19 cellular contexts compared by ENCODE assay signal in genomic region chr17:63874061-63874626, GRCh38. TPM values are rescaled to one million over a fixed set of nuclear protein-coding genes. Genes with fewer than 3 reads are reported as not detected.
"Had no signal": no experiment of that assay in that cellular context is flagged by ENCODE, and none has a peak within 500 bp of the region (broad histone marks: within the 10 kb centered on the region; RNA-seq: fewer than 3 reads in every experiment).

No MANE protein-coding gene starts in this region.

RNA-seq across cellular contexts. Expression of gene CSH2, which starts 0.7 kb away (rescaled TPM):
- total RNA-seq: activated T-cell treated with anti-CD3 and anti-CD28 coated beads, Interleukin-2, amount 50 U/mL, for 4 hours; cardiac septum; dorsolateral prefrontal cortex; left ventricle myocardium inferior; lung; mesenteric fat pad; mucosa of descending colon; myocyte; osteoblast; spleen; T-helper 1 cell treated with Interleukin-12 subunit alpha and Interleukin-12 subunit beta and Interleukin-4 antibody, amounts not matched to agents 30 ng/mL and 1 ng/mL, for 36 hours; temporal lobe; tibial nerve; ureter had no signal
- polyA plus RNA-seq: hepatocyte, lung, spleen had no signal

RNA-seq across cellular contexts. Expression of gene GH2, which starts 7.6 kb away (rescaled TPM):
- total RNA-seq: activated T-cell treated with anti-CD3 and anti-CD28 coated beads, Interleukin-2, amount 50 U/mL, for 4 hours; activated T-helper 17 cell treated with anti-CD3 and anti-CD28 coated beads, Interleukin-2, amount 50 U/mL, for 72 hours; astrocyte; cardiac septum; cerebellum; dorsolateral prefrontal cortex; gastroesophageal sphincter; hepatocyte; left ventricle myocardium inferior; lung; mesenteric fat pad; mucosa of descending colon; myocyte; osteoblast; spleen; T-helper 1 cell treated with Interleukin-12 subunit alpha and Interleukin-12 subunit beta and Interleukin-4 antibody, amounts not matched to agents 30 ng/mL and 1 ng/mL, for 36 hours; temporal lobe; tibial nerve; ureter had no signal
- polyA plus RNA-seq: hepatocyte, lung, spleen had no signal

RNA-seq across cellular contexts. Expression of gene CSH1, which starts 22.2 kb away (rescaled TPM):
- total RNA-seq: activated T-cell treated with anti-CD3 and anti-CD28 coated beads, Interleukin-2, amount 50 U/mL, for 4 hours; cardiac septum; dorsolateral prefrontal cortex; gastroesophageal sphincter; left ventricle myocardium inferior; lung; mesenteric fat pad; mucosa of descending colon; myocyte; osteoblast; spleen; T-helper 1 cell treated with Interleukin-12 subunit alpha and Interleukin-12 subunit beta and Interleukin-4 antibody, amounts not matched to agents 30 ng/mL and 1 ng/mL, for 36 hours; temporal lobe; tibial nerve; ureter had no signal
- polyA plus RNA-seq: hepatocyte, lung, spleen had no signal

RNA-seq across cellular contexts. Expression of gene CSHL1, which starts 36.9 kb away (rescaled TPM):
- total RNA-seq: activated T-cell treated with anti-CD3 and anti-CD28 coated beads, Interleukin-2, amount 50 U/mL, for 4 hours; astrocyte; cardiac septum; cerebellum; dorsolateral prefrontal cortex; gastroesophageal sphincter; hepatocyte; left ventricle myocardium inferior; lung; mesenteric fat pad; mucosa of descending colon; myocyte; osteoblast; spleen; T-helper 1 cell treated with Interleukin-12 subunit alpha and Interleukin-12 subunit beta and Interleukin-4 antibody, amounts not matched to agents 30 ng/mL and 1 ng/mL, for 36 hours; temporal lobe; tibial nerve; ureter had no signal
- polyA plus RNA-seq: hepatocyte, lung had no signal
